ENCODE assay signal across 1 cellular context in the genomic region with DNA sequence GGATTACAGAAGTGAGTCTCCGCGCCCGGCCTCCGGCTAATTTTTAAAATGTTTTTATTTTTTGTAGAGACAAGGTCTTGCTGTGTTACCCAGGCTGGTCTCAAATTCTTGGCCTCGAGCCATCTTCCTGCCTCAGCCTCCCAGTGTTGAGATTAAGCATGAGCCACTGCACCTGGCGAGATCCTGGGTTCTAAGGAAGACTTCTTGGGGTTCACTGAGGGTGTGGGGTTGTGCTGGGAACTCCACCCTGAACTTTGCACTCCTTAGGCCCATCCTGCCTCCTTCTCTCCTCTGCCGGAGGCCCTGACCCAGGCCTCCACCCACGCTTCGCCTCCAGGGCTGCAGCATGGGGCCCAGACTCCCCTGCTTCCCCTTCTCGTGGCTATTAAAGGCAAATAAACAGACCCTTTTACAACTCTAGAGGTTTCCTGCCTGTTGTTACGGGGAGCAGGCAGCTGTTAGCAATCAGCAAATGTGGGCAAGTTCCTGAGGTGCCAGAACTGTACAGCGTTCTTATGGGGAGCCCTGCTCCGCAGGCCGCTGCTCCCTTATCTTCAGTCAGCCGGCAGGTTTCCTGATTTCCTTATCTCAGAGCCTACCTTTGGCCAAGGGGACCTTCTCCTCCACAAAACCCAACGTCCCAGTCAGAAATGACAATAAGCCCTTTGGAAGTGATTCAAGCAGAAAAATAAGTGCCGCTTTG.
A peak's percentile ranks its signal among the peaks of the same experiment; 100 is the strongest.
TF ChIP-seq lines count a peak whose summit lies in the region.

No MANE protein-coding gene starts in this region.

TF ChIP-seq in K562, 482 proteins besides CTCF, POLR2A, EP300 and RAD21 (continued from another document):
- TF ChIP-seq, protein P1, sequence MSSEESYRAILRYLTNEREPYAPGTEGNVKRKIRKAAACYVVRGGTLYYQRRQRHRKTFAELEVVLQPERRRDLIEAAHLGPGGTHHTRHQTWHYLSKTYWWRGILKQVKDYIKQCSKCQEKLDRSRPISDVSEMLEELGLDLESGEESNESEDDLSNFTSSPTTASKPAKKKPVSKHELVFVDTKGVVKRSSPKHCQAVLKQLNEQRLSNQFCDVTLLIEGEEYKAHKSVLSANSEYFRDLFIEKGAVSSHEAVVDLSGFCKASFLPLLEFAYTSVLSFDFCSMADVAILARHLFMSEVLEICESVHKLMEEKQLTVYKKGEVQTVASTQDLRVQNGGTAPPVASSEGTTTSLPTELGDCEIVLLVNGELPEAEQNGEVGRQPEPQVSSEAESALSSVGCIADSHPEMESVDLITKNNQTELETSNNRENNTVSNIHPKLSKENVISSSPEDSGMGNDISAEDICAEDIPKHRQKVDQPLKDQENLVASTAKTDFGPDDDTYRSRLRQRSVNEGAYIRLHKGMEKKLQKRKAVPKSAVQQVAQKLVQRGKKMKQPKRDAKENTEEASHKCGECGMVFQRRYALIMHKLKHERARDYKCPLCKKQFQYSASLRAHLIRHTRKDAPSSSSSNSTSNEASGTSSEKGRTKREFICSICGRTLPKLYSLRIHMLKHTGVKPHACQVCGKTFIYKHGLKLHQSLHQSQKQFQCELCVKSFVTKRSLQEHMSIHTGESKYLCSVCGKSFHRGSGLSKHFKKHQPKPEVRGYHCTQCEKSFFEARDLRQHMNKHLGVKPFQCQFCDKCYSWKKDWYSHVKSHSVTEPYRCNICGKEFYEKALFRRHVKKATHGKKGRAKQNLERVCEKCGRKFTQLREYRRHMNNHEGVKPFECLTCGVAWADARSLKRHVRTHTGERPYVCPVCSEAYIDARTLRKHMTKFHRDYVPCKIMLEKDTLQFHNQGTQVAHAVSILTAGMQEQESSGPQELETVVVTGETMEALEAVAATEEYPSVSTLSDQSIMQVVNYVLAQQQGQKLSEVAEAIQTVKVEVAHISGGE (CRISPR knock-in tag; IDR thresholded peaks at IDR 0.05): no peak
- no peak for TF ChIP-seq NR3C1 (CRISPR knock-in tag; IDR thresholded peaks at IDR 0.05)
- no peak for TF ChIP-seq FOXM1 (IDR thresholded peaks at IDR 0.05; ENCODE audit: low read depth)
- 0 out of 2 replicates have a peak, but pooled peaks have one; percentile 40 for TF ChIP-seq FOXM1 (CRISPR knock-in tag; IDR thresholded peaks at IDR 0.05; ENCODE audit: low read depth)
- no peak for TF ChIP-seq ZFP1 (CRISPR knock-in tag; IDR thresholded peaks at IDR 0.05)
- TF ChIP-seq, protein P2, sequence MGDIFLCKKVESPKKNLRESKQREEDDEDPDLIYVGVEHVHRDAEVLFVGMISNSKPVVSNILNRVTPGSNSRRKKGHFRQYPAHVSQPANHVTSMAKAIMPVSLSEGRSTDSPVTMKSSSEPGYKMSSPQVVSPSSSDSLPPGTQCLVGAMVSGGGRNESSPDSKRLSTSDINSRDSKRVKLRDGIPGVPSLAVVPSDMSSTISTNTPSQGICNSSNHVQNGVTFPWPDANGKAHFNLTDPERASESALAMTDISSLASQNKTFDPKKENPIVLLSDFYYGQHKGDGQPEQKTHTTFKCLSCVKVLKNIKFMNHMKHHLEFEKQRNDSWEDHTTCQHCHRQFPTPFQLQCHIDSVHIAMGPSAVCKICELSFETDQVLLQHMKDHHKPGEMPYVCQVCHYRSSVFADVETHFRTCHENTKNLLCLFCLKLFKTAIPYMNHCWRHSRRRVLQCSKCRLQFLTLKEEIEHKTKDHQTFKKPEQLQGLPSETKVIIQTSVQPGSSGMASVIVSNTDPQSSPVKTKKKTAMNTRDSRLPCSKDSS (IDR thresholded peaks at IDR 0.05; ENCODE audit: low read depth, partially characterized antibody): no peak
- peak; percentile 35; the same call in 1 of the 2 replicates for TF ChIP-seq NCOR1 (IDR thresholded peaks at IDR 0.05)
- TF ChIP-seq SIN3A (IDR thresholded peaks at IDR 0.05; ENCODE audit: borderline replicate concordance in 2 of 2, control insufficient read depth in 1 of 2, low read depth in 2 of 2, low read length in 2 of 2): 0 out of 4 replicates have a peak, but pooled peaks of 1 of the 2 experiments have one; percentile 15
- TF ChIP-seq GABPB1 (CRISPR knock-in tag; IDR thresholded peaks at IDR 0.05): no peak
- TF ChIP-seq HNRNPLL (IDR thresholded peaks at IDR 0.05; ENCODE audit: low read depth, low read length, poor library complexity, severe bottlenecking): peak; percentile 52
- no peak for TF ChIP-seq NR4A1 (CRISPR knock-in tag; IDR thresholded peaks at IDR 0.05)
- TF ChIP-seq NR4A1 (tag; IDR thresholded peaks at IDR 0.05): no peak
- TF ChIP-seq ZNF12 (CRISPR knock-in tag; IDR thresholded peaks at IDR 0.05): no peak; the same call in 1 of the 2 replicates
- TF ChIP-seq LEF1 (IDR thresholded peaks at IDR 0.05): peak; percentile 46; the same call in 1 of the 2 replicates
- TF ChIP-seq, protein P3, sequence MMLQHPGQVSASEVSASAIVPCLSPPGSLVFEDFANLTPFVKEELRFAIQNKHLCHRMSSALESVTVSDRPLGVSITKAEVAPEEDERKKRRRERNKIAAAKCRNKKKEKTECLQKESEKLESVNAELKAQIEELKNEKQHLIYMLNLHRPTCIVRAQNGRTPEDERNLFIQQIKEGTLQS (IDR thresholded peaks at IDR 0.05): no peak
- TF ChIP-seq, protein P3 (CRISPR knock-in tag; conservative IDR thresholded peaks at IDR 0.05): peak; percentile 48; the same call in 1 of the 2 replicates
- TF ChIP-seq TRIM24 (IDR thresholded peaks at IDR 0.05): 0 out of 4 replicates have a peak, but pooled peaks of 1 of the 2 experiments have one; percentile 16
- TF ChIP-seq, protein P4, sequence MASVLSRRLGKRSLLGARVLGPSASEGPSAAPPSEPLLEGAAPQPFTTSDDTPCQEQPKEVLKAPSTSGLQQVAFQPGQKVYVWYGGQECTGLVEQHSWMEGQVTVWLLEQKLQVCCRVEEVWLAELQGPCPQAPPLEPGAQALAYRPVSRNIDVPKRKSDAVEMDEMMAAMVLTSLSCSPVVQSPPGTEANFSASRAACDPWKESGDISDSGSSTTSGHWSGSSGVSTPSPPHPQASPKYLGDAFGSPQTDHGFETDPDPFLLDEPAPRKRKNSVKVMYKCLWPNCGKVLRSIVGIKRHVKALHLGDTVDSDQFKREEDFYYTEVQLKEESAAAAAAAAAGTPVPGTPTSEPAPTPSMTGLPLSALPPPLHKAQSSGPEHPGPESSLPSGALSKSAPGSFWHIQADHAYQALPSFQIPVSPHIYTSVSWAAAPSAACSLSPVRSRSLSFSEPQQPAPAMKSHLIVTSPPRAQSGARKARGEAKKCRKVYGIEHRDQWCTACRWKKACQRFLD (CRISPR knock-in tag; IDR thresholded peaks at IDR 0.05): no peak
- peak; percentile 94 for TF ChIP-seq NFIC (IDR thresholded peaks at IDR 0.05)
- no peak for TF ChIP-seq RBM39 (optimal IDR thresholded peaks at IDR 0.05; ENCODE audit: low read depth, low read length)
- no peak for TF ChIP-seq MAFK (IDR thresholded peaks at IDR 0.05; ENCODE audit: low read length)
- TF ChIP-seq ZNF41 (CRISPR knock-in tag; conservative IDR thresholded peaks at IDR 0.05): 0 out of 2 replicates have a peak, but pooled peaks have one; percentile 9
- peak; percentile 79 for TF ChIP-seq CXXC5 (CRISPR knock-in tag; IDR thresholded peaks at IDR 0.05)
- TF ChIP-seq HLTF (IDR thresholded peaks at IDR 0.05): no peak
- TF ChIP-seq RB1 (IDR thresholded peaks at IDR 0.05; ENCODE audit: low read depth): 0 out of 2 replicates have a peak, but pooled peaks have one; percentile 30
- TF ChIP-seq ZNF354B (CRISPR knock-in tag; IDR thresholded peaks at IDR 0.05): no peak
- TF ChIP-seq RNF2 (IDR thresholded peaks at IDR 0.05): 0 out of 2 replicates have a peak, but pooled peaks have one; percentile 37
- TF ChIP-seq XRCC3 (IDR thresholded peaks at IDR 0.05): no peak
- TF ChIP-seq SOX6 (IDR thresholded peaks at IDR 0.05): peak; percentile 78
- TF ChIP-seq, protein P5, sequence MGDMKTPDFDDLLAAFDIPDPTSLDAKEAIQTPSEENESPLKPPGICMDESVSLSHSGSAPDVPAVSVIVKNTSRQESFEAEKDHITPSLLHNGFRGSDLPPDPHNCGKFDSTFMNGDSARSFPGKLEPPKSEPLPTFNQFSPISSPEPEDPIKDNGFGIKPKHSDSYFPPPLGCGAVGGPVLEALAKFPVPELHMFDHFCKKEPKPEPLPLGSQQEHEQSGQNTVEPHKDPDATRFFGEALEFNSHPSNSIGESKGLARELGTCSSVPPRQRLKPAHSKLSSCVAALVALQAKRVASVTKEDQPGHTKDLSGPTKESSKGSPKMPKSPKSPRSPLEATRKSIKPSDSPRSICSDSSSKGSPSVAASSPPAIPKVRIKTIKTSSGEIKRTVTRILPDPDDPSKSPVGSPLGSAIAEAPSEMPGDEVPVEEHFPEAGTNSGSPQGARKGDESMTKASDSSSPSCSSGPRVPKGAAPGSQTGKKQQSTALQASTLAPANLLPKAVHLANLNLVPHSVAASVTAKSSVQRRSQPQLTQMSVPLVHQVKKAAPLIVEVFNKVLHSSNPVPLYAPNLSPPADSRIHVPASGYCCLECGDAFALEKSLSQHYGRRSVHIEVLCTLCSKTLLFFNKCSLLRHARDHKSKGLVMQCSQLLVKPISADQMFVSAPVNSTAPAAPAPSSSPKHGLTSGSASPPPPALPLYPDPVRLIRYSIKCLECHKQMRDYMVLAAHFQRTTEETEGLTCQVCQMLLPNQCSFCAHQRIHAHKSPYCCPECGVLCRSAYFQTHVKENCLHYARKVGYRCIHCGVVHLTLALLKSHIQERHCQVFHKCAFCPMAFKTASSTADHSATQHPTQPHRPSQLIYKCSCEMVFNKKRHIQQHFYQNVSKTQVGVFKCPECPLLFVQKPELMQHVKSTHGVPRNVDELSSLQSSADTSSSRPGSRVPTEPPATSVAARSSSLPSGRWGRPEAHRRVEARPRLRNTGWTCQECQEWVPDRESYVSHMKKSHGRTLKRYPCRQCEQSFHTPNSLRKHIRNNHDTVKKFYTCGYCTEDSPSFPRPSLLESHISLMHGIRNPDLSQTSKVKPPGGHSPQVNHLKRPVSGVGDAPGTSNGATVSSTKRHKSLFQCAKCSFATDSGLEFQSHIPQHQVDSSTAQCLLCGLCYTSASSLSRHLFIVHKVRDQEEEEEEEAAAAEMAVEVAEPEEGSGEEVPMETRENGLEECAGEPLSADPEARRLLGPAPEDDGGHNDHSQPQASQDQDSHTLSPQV (IDR thresholded peaks at IDR 0.05): peak; percentile 57; the same call in 1 of the 2 replicates
- TF ChIP-seq, protein P6, sequence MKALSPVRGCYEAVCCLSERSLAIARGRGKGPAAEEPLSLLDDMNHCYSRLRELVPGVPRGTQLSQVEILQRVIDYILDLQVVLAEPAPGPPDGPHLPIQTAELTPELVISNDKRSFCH (CRISPR knock-in tag; IDR thresholded peaks at IDR 0.05): no peak
- TF ChIP-seq, protein P6 (tag; IDR thresholded peaks at IDR 0.05): peak; percentile 66; the same call in 1 of the 2 replicates
- 0 out of 2 replicates have a peak, but pooled peaks have one; percentile 17 for TF ChIP-seq MTA1 (IDR thresholded peaks at IDR 0.05; ENCODE audit: borderline replicate concordance)
- TF ChIP-seq TEAD2 (tag; IDR thresholded peaks at IDR 0.05): 0 out of 2 replicates have a peak, but pooled peaks have one; percentile 11
- TF ChIP-seq HIVEP1 (CRISPR knock-in tag; IDR thresholded peaks at IDR 0.05): no peak
- no peak for TF ChIP-seq ZBTB8A (IDR thresholded peaks at IDR 0.05; ENCODE audit: partially characterized antibody)
- peak; percentile 39; the same call in 1 of the 2 replicates for TF ChIP-seq TARDBP (IDR thresholded peaks at IDR 0.05)
- TF ChIP-seq KDM1A (IDR thresholded peaks at IDR 0.05): peak; percentile 70 to 75; a peak in 3 of 4 replicates
- TF ChIP-seq PRMT5 (CRISPR knock-in tag; IDR thresholded peaks at IDR 0.05): no peak
- TF ChIP-seq SMAD4 (CRISPR knock-in tag; conservative IDR thresholded peaks at IDR 0.05): peak; percentile 68
- no peak for TF ChIP-seq EZH2 (IDR thresholded peaks at IDR 0.05; ENCODE audit: borderline replicate concordance, low read depth, low read length)
- TF ChIP-seq NR2C2 (CRISPR knock-in tag; IDR thresholded peaks at IDR 0.05): no peak
- peak; percentile 58; the same call in 1 of the 2 replicates for TF ChIP-seq NR2C2 (tag; IDR thresholded peaks at IDR 0.05)
